ENCODE assay signal across 33 cellular contexts in genomic region chr2:153946036-153946435, GRCh38.
"Had no signal": no experiment of that assay in that cellular context is flagged by ENCODE, and none has a peak within 500 bp of the region (broad histone marks: within the 10 kb centered on the region; RNA-seq: fewer than 3 reads in every experiment).

No MANE protein-coding gene starts in this region.

- H3K27ac ChIP-seq: adrenal gland, ascending aorta, body of pancreas, brain microvascular endothelial cell, breast epithelium, cardiac muscle cell had no signal

- H3K9me3 ChIP-seq: adrenal gland, ascending aorta, body of pancreas, breast epithelium had no signal

- H3K4me3 ChIP-seq: adrenal gland, ascending aorta, body of pancreas, breast epithelium, cardiac muscle cell had no signal

- H3K36me3 ChIP-seq: adrenal gland, ascending aorta, brain microvascular endothelial cell, breast epithelium, cardiac muscle cell had no signal

- FAIRE-seq: astrocyte, bronchial epithelial cell, colon had no signal

- ATAC-seq: activated naive CD4-positive, alpha-beta T cell treated with anti-CD3 and anti-CD28 coated beads, Interleukin-2, amount 50 U/mL, for 72 hours; activated naive CD8-positive, alpha-beta T cell treated with anti-CD3 and anti-CD28 coated beads, Interleukin-2, amount 50 U/mL, for 24 hours; activated T-cell treated with anti-CD3 and anti-CD28 coated beads, Interleukin-2, amount 50 U/mL, for 4 hours; activated T-cell treated with anti-CD3 and anti-CD28 coated beads, Interleukin-2, amount 50 U/mL, for 72 hours; activated T-helper 17 cell treated with anti-CD3 and anti-CD28 coated beads, Interleukin-2, amount 50 U/mL, for 72 hours; body of pancreas had no signal

- H3K27me3 ChIP-seq: adrenal gland, ascending aorta, body of pancreas, brain microvascular endothelial cell, breast epithelium, cardiac muscle cell had no signal

- DNase-seq: activated effector memory CD4-positive, alpha-beta T cell treated with anti-CD3 and anti-CD28 coated beads, Interleukin-2, amount 50 U/mL, for 16 hours; activated effector memory CD4-positive, alpha-beta T cell treated with Interleukin-2 at 50 U/mL for 16 hours; activated gamma-delta T cell; activated gamma-delta T cell treated with Interleukin-2 at 50 U/mL for 16 hours; activated naive CD4-positive, alpha-beta T cell; activated naive CD4-positive, alpha-beta T cell treated with anti-CD3 and anti-CD28 coated beads for 36 hours; activated naive CD4-positive, alpha-beta T cell treated with anti-CD3 and anti-CD28 coated beads, Interleukin-2, amount 10 ng/mL, durations not matched to agents 7 days and 5 days; activated naive CD4-positive, alpha-beta T cell treated with anti-CD3 and anti-CD28 coated beads, Interleukin-2, amount 50 U/mL, for 16 hours; activated naive CD4-positive, alpha-beta T cell treated with Interleukin-2 at 50 U/mL for 16 hours; activated naive CD8-positive, alpha-beta T cell treated with anti-CD3 and anti-CD28 coated beads for 36 hours; activated naive CD8-positive, alpha-beta T cell treated with anti-CD3 and anti-CD28 coated beads, Interleukin-2, amount 10 ng/mL, durations not matched to agents 7 days and 5 days; activated naive CD8-positive, alpha-beta T cell treated with anti-CD3 and anti-CD28 coated beads, Interleukin-2, amount 50 U/mL, for 24 hours; activated T-cell treated with anti-CD3 and anti-CD28 coated beads, Interleukin-2, amount 50 U/mL, for 4 hours; activated T-cell treated with anti-CD3 and anti-CD28 coated beads, Interleukin-2, amount 50 U/mL, for 48 hours; activated T-cell treated with anti-CD3 and anti-CD28 coated beads, Interleukin-2, amount 50 U/mL, for 72 hours; adrenal gland; amniotic stem cell; amygdala; anterior cingulate cortex; aorta; body of pancreas; brain microvascular endothelial cell; caudate nucleus; central memory CD4-positive, alpha-beta T cell; cerebellar nuclear complex had no signal

- H3K4me1 ChIP-seq: adrenal gland, ascending aorta, body of pancreas, breast epithelium had no signal
